8 cellular contexts compared by ENCODE assay signal in genomic region chr5:64165160-64165499, GRCh38.
DNase-seq lines count a peak whose midpoint lies in the region; ATAC-seq and TF ChIP-seq lines count a peak whose summit lies in the region.

No MANE protein-coding gene starts in this region.

- peaks cover 6% of the 10 kb centered on the region for H3K4me1 Mint-ChIP-seq in activated naive CD8-positive, alpha-beta T cell treated with anti-CD3 and anti-CD28 coated beads, Interleukin-2, amount 50 U/mL, for 24 hours

- H3K27ac Mint-ChIP-seq in activated naive CD8-positive, alpha-beta T cell treated with anti-CD3 and anti-CD28 coated beads, Interleukin-2, amount 50 U/mL, for 24 hours: no peak overlapping the region

- ATAC-seq in activated naive CD8-positive, alpha-beta T cell treated with anti-CD3 and anti-CD28 coated beads, Interleukin-2, amount 50 U/mL, for 24 hours: no peak
- ATAC-seq in HG03520 (IDR thresholded peaks at IDR 0.05; ENCODE audit: unreplicated experiment): no peak

- CTCF ChIA-PET in HEK293 (lab: Yijun Ruan, JAX): interaction anchor here (0.7 kb wide), 1 partner anchor 11 kb away, joined by 3 read pairs; no protein-coding TSS in a partner anchor

- H3K27me3 Mint-ChIP-seq in activated naive CD8-positive, alpha-beta T cell treated with anti-CD3 and anti-CD28 coated beads, Interleukin-2, amount 50 U/mL, for 24 hours: peaks cover 40% of the 10 kb centered on the region

- peak overlapping the region; percentile 56 for H3K4me3 ChIP-seq in HEK293 (ENCODE audit: low read depth, low read length)
- H3K4me3 ChIP-seq in iPS-18a (ENCODE audit: low read length): peak overlapping the region; percentile 86
- H3K4me3 ChIP-seq in retinal pigment epithelial cell (ENCODE audit: low read length): peak overlapping the region; percentile 76

- peaks cover under 1% of the 10 kb centered on the region for H3K9me3 Mint-ChIP-seq in activated naive CD8-positive, alpha-beta T cell treated with anti-CD3 and anti-CD28 coated beads, Interleukin-2, amount 50 U/mL, for 24 hours

- H3K36me3 ChIP-seq in HEK293 (ENCODE audit: control insufficient read depth in 2 of 2, insufficient read depth in 1 of 2, low read length in 2 of 2) (no peaks in the 10 kb centered on the region), iPS-18a (ENCODE audit: control insufficient read depth, low read depth, low read length) (no peaks in the 10 kb centered on the region)

- peaks cover 32% of the 10 kb centered on the region for H3K27me3 ChIP-seq in iPS-18a (ENCODE audit: control insufficient read depth, insufficient read depth, low read length)

- TF ChIP-seq CTCF in HEK293 (tag by site-specific recombination; IDR thresholded peaks at IDR 0.05) (no peak), retinal pigment epithelial cell (conservative IDR thresholded peaks at IDR 0.05; ENCODE audit: low read depth, low read length) (no peak)

- H3K4me3 Mint-ChIP-seq in activated naive CD8-positive, alpha-beta T cell treated with anti-CD3 and anti-CD28 coated beads, Interleukin-2, amount 50 U/mL, for 24 hours: peak overlapping the region; percentile 40

- POLR2A ChIA-PET in HEK293 (lab: Yijun Ruan, JAX): no interaction called here

- H3K36me3 Mint-ChIP-seq in activated naive CD8-positive, alpha-beta T cell treated with anti-CD3 and anti-CD28 coated beads, Interleukin-2, amount 50 U/mL, for 24 hours (ENCODE audit: low read depth): no peaks in the 10 kb centered on the region

- H3K4me1 ChIP-seq in HEK293 (ENCODE audit: control insufficient read depth, insufficient read depth, low read length) (no peaks in the 10 kb centered on the region), iPS-18a (ENCODE audit: control insufficient read depth, low read depth, low read length) (peaks cover 3% of the 10 kb centered on the region)

- H3K9me3 ChIP-seq in HEK293 (ENCODE audit: control insufficient read depth, insufficient read depth, low read depth, low read length): no peaks in the 10 kb centered on the region
- H3K9me3 ChIP-seq in iPS-18a (ENCODE audit: control insufficient read depth, low read depth, low read length): no peaks in the 10 kb centered on the region

- H3K9ac ChIP-seq in iPS-18a (ENCODE audit: low read length): peak overlapping the region; percentile 66

- DNase-seq in activated naive CD8-positive, alpha-beta T cell treated with anti-CD3 and anti-CD28 coated beads, Interleukin-2, amount 50 U/mL, for 24 hours: no peak
- DNase-seq in retinal pigment epithelial cell (ENCODE audit: low read depth): no peak
- DNase-seq in OCI-M2 (lab: John Stamatoyannopoulos, UW; ENCODE audit: unreplicated experiment): no peak
- no peak for DNase-seq in NCI-H1417 treated with DMSO at 0.1 percent for 48 hours (lab: John Stamatoyannopoulos, UW)
- no peak for DNase-seq in HuH-7 (ENCODE audit: low spot score)

- H3K27ac ChIP-seq in HEK293 (ENCODE audit: extremely low read depth, low read depth, low read length) (peak overlapping the region; percentile 54; the same call in 1 of the 2 replicates), iPS-18a (ENCODE audit: low read length) (no peak overlapping the region)

TF ChIP-seq in HEK293, 187 proteins besides CTCF, POLR2A, EP300 and RAD21 (continues in another document):
- no peak for TF ChIP-seq ZNF16 (tag by site-specific recombination; IDR thresholded peaks at IDR 0.05; ENCODE audit: low read depth)
- no peak for TF ChIP-seq TSHZ1 (tag by site-specific recombination; IDR thresholded peaks at IDR 0.05; ENCODE audit: borderline replicate concordance)
- TF ChIP-seq ZNF623 (tag by site-specific recombination; IDR thresholded peaks at IDR 0.05): no peak
- no peak for TF ChIP-seq SCRT2 (tag by site-specific recombination; IDR thresholded peaks at IDR 0.05)
- no peak for TF ChIP-seq ZEB2 (tag by site-specific recombination; IDR thresholded peaks at IDR 0.05)
- TF ChIP-seq AEBP2 (tag by site-specific recombination; IDR thresholded peaks at IDR 0.05; ENCODE audit: borderline replicate concordance): no peak
- no peak for TF ChIP-seq ZBTB48 (tag by site-specific recombination; IDR thresholded peaks at IDR 0.05)
- TF ChIP-seq YY1 (tag by site-specific recombination; IDR thresholded peaks at IDR 0.05): no peak
- no peak for TF ChIP-seq ZBTB44 (tag by site-specific recombination; IDR thresholded peaks at IDR 0.05)
- no peak for TF ChIP-seq ZNF202 (tag by site-specific recombination; IDR thresholded peaks at IDR 0.05; ENCODE audit: borderline replicate concordance)
- no peak for TF ChIP-seq ZNF501 (tag by site-specific recombination; IDR thresholded peaks at IDR 0.05)
- no peak for TF ChIP-seq ZNF366 (tag by site-specific recombination; conservative IDR thresholded peaks at IDR 0.05)
- TF ChIP-seq ZNF629 (tag by site-specific recombination; IDR thresholded peaks at IDR 0.05): no peak
- no peak for TF ChIP-seq KLF7 (tag by site-specific recombination; IDR thresholded peaks at IDR 0.05; ENCODE audit: borderline replicate concordance)
- no peak for TF ChIP-seq REST (tag by site-specific recombination; IDR thresholded peaks at IDR 0.05)
- TF ChIP-seq GLIS1 (tag by site-specific recombination; IDR thresholded peaks at IDR 0.05): no peak
